In the genomic region with DNA sequence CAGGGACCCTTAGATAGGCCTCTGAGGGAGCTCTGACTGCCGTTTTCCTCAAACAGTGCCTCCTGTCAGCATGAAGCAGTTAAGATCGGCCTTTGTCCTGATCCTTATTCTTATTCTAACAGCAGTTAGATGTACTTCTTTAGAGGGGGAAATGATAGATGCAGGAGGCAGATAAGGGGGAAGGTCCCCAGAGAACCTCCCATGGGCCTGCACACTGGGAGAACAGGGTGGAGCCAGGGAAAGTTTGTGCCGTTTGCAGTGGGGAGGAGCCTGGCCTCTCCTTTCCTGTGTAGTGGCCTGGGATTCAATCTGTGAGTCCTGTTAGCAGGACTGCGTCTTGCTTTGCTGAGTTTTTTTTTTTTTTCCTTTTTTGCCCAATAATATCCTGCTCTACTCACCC, we compare ENCODE assay signal across 1 cellular context.
A peak's percentile ranks its signal among the peaks of the same experiment; 100 is the strongest.
TF ChIP-seq lines count a peak whose summit lies in the region.

No MANE protein-coding gene starts in this region.

TF ChIP-seq in H1, 55 proteins besides CTCF, POLR2A, EP300 and RAD21:
- TF ChIP-seq CHD7 (IDR thresholded peaks at IDR 0.05; ENCODE audit: insufficient replicate concordance, low read length) (no peak), ATF3 (IDR thresholded peaks at IDR 0.05; ENCODE audit: insufficient read depth, low read depth, low read length) (no peak), KDM4A (IDR thresholded peaks at IDR 0.05; ENCODE audit: low read depth, low read length, severe bottlenecking) (peak; percentile 11), MAFK (IDR thresholded peaks at IDR 0.05; ENCODE audit: low read depth, low read length) (no peak), USF2 (IDR thresholded peaks at IDR 0.05; ENCODE audit: low read length) (no peak), CHD1 (IDR thresholded peaks at IDR 0.05; ENCODE audit: low read depth, low read length) (no peak)
- TF ChIP-seq, protein P1, sequence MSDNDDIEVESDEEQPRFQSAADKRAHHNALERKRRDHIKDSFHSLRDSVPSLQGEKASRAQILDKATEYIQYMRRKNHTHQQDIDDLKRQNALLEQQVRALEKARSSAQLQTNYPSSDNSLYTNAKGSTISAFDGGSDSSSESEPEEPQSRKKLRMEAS (IDR thresholded peaks at IDR 0.05): no peak
